In the genomic region with DNA sequence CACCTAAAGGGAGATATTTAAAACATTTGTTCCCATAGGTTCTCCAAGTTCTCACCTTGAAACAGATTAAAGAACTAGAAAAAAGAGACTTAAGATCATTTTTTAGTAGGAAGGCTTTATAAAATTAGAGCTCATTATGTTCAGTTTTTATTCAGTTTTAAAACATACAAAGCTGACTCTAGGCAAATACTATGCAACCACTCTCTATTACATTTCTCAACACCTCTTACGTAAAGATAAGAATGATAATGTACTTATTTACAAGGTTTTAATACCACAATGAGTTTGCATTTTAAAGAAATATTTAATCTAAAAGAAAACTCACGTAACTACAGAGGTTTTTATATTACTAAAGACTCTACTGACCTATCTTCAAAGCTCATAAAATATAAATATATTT, we compare ENCODE assay signal across 1 cellular context.
A peak's percentile ranks its signal among the peaks of the same experiment; 100 is the strongest.
TF ChIP-seq lines count a peak whose summit lies in the region.

No MANE protein-coding gene starts in this region.

TF ChIP-seq in IMR-90, 13 proteins besides CTCF, POLR2A, EP300 and RAD21:
- TF ChIP-seq NFE2L2 (IDR thresholded peaks at IDR 0.05; ENCODE audit: low read depth, low read length) (peak; percentile 13; the same call in 1 of the 2 replicates), RFX5 (IDR thresholded peaks at IDR 0.05; ENCODE audit: low read depth, low read length) (no peak), FOS (IDR thresholded peaks at IDR 0.05; ENCODE audit: low read depth, low read length) (no peak)
